Comparison of ENCODE assay signal across 16 cellular contexts in the genomic region with DNA sequence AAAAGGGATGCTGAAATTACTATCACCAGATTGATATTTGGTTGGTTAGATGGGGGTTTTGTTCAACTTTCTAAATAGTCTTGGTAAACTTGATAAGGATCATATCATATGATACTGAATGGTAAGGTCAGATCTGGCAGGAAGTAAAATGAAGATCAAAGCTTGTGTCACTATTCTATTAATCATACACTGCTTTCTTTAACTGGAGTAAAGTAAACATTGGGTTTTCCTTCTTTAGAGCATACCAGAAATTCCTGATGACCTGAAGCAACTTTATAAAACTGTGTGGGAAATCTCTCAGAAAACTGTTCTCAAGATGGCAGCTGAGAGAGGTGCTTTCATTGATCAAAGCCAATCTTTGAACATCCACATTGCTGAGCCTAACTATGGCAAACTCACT. TPM values are rescaled to one million over a fixed set of nuclear protein-coding genes. Genes with fewer than 3 reads are reported as not detected.
DNase-seq lines count a peak whose midpoint lies in the region; ATAC-seq and TF ChIP-seq lines count a peak whose summit lies in the region.
"Had no signal": no experiment of that assay in that cellular context is flagged by ENCODE, and none has a peak within 500 bp of the region (broad histone marks: within the 10 kb centered on the region; RNA-seq: fewer than 3 reads in every experiment).

No MANE protein-coding gene starts in this region.

- ATAC-seq in esophagus mucosa, result peak; percentile 39
- ATAC-seq in GM18868 (IDR thresholded peaks at IDR 0.05; ENCODE audit: unreplicated experiment), result no peak
- ATAC-seq in CD8-positive, alpha-beta T cell, result no peak
- ATAC-seq in effector memory CD8-positive, alpha-beta T cell (replicated peaks), result no peak
- ATAC-seq: GM12878, GM23338, Panc1 had no signal

- peaks cover 3% of the 10 kb centered on the region for H3K9me3 ChIP-seq in CD8-positive, alpha-beta T cell (ENCODE audit: low read length)
- H3K9me3 ChIP-seq: neutrophil had no signal

- POLR2A ChIA-PET in RWPE1 (lab: Yijun Ruan, JAX; ENCODE audit: low non-redundant PET), result interaction anchor here (0.5 kb wide), 1 partner anchor 38 kb away, joined by 6 read pairs; no protein-coding TSS in a partner anchor
- POLR2A ChIA-PET in CD8-positive, alpha-beta T cell (lab: Charles Lee), result no interaction called here

- no peaks in the 10 kb centered on the region for H3K4me1 ChIP-seq in CD8-positive, alpha-beta T cell (ENCODE audit: insufficient read depth, low read length)

- peaks cover 75% of the 10 kb centered on the region for H3K36me3 Mint-ChIP-seq in CD8-positive, alpha-beta T cell
- H3K36me3 Mint-ChIP-seq in effector memory CD8-positive, alpha-beta T cell (ENCODE audit: insufficient read depth), result peaks cover 46% of the 10 kb centered on the region

- no peaks in the 10 kb centered on the region for H3K27me3 ChIP-seq in H7 (ENCODE audit: control insufficient read depth, insufficient read depth, low read length)
- H3K27me3 ChIP-seq in CD8-positive, alpha-beta T cell (ENCODE audit: insufficient read depth, low read length), result no peaks in the 10 kb centered on the region
- H3K27me3 ChIP-seq: neutrophil had no signal

- no peaks in the 10 kb centered on the region for H3K27me3 Mint-ChIP-seq in CD8-positive, alpha-beta T cell (ENCODE audit: low read depth)
- H3K27me3 Mint-ChIP-seq in effector memory CD8-positive, alpha-beta T cell, result no peaks in the 10 kb centered on the region
- H3K27me3 Mint-ChIP-seq: activated CD4-positive, alpha-beta memory T cell treated with anti-CD3 and anti-CD28 coated beads for 36 hours had no signal

- CTCF ChIA-PET in RWPE1 (lab: Yijun Ruan, JAX), result interaction anchor here (0.6 kb wide), 1 partner anchor 250 kb away, joined by 3 read pairs; no protein-coding TSS in a partner anchor
- CTCF ChIA-PET in CD8-positive, alpha-beta T cell (lab: Charles Lee), result interaction anchor here (1.5 kb wide), 1 partner anchor 52 kb away, joined by 3 read pairs; no protein-coding TSS in a partner anchor

- H3K27ac Mint-ChIP-seq in CD8-positive, alpha-beta T cell, result no peak overlapping the region
- no peak overlapping the region for H3K27ac Mint-ChIP-seq in effector memory CD8-positive, alpha-beta T cell
- H3K27ac Mint-ChIP-seq: activated CD4-positive, alpha-beta memory T cell treated with anti-CD3 and anti-CD28 coated beads for 36 hours; GM23338 had no signal

- peaks cover 14% of the 10 kb centered on the region for H3K9me3 Mint-ChIP-seq in CD8-positive, alpha-beta T cell
- peaks cover 0 to 3% of the 10 kb centered on the region in 2 donors for H3K9me3 Mint-ChIP-seq in effector memory CD8-positive, alpha-beta T cell

- H3K36me3 ChIP-seq in H7 (replicated peaks; ENCODE audit: control insufficient read depth, insufficient read depth, low read length), result peaks cover 13% of the 10 kb centered on the region
- peaks cover 14% of the 10 kb centered on the region for H3K36me3 ChIP-seq in CD8-positive, alpha-beta T cell (ENCODE audit: insufficient read depth, low read length)

- no peak overlapping the region for H3K4me3 Mint-ChIP-seq in CD8-positive, alpha-beta T cell
- no peak overlapping the region for H3K4me3 Mint-ChIP-seq in effector memory CD8-positive, alpha-beta T cell
- H3K4me3 Mint-ChIP-seq: activated CD4-positive, alpha-beta memory T cell treated with anti-CD3 and anti-CD28 coated beads for 36 hours; GM23338 had no signal

- intact Hi-C loops in CD8-positive, alpha-beta T cell (cut with DNase I, micrococcal nuclease), result no loop called here

- no peak overlapping the region for H3K27ac ChIP-seq in RWPE1
- H3K27ac ChIP-seq in CD8-positive, alpha-beta T cell (ENCODE audit: low read depth, low read length), result no peak overlapping the region
- H3K27ac ChIP-seq: neutrophil had no signal

- H3K4me3 ChIP-seq in H7 (ENCODE audit: insufficient read depth, low read depth, low read length), result no peak overlapping the region
- H3K4me3 ChIP-seq in CD8-positive, alpha-beta T cell (ENCODE audit: low read depth, low read length), result no peak overlapping the region
- H3K4me3 ChIP-seq: GM12878, GM23338 had no signal

- no peaks in the 10 kb centered on the region for H3K4me1 Mint-ChIP-seq in CD8-positive, alpha-beta T cell (ENCODE audit: low read depth)
- peaks cover 0 to 7% of the 10 kb centered on the region in 2 donors for H3K4me1 Mint-ChIP-seq in effector memory CD8-positive, alpha-beta T cell (ENCODE audit: low read depth in 2 of 2)
- H3K4me1 Mint-ChIP-seq: GM23338 had no signal

- no peak for TF ChIP-seq CTCF in RWPE1 (conservative IDR thresholded peaks at IDR 0.05; ENCODE audit: low read depth)
- TF ChIP-seq CTCF in CD8-positive, alpha-beta T cell (IDR thresholded peaks at IDR 0.05), result no peak

- DNase-seq in ELR (ENCODE audit: low read depth), result peak; percentile 82
- peak; percentile 14 for DNase-seq in RWPE1 (ENCODE audit: low spot score)
- peak; percentile 91 for DNase-seq in renal cortical epithelial cell (ENCODE audit: low read depth)
- no peak for DNase-seq in H7
- no peak for DNase-seq in CD8-positive, alpha-beta T cell
- no peak for DNase-seq in effector memory CD8-positive, alpha-beta T cell
- DNase-seq: activated CD4-positive, alpha-beta memory T cell treated with anti-CD3 and anti-CD28 coated beads for 36 hours; activated naive CD4-positive, alpha-beta T cell treated with Interleukin-2 at 50 U/mL for 16 hours; DMS153; NCI-H510A treated with DMSO at 0.1 percent for 48 hours had no signal

RNA-seq across cellular contexts. Expression of a gene that starts 40.2 kb away (rescaled TPM):
- total RNA-seq in esophagus mucosa, result 84.4 TPM
- 41.0 and 72.4 TPM in 2 replicates for total RNA-seq in renal cortical epithelial cell
- 147 and 153 TPM in 2 replicates for total RNA-seq in H7 (2014; rRNA removed; shearing (Covaris generic))
- 10 to 100 TPM; 53.1 to 57.3 TPM for total RNA-seq in CD8-positive, alpha-beta T cell

Comparison
In these comparisons a context has a peak if more than half of its experiments do, and no peak if none do; other contexts are left out.
1. DNase-seq: peak in ELR (single experiment), RWPE1 (single experiment) and renal cortical epithelial cell (single experiment); none in H7 (single experiment), CD8-positive, alpha-beta T cell (0 of 7) and effector memory CD8-positive, alpha-beta T cell (0 of 3).